In the genomic region with DNA sequence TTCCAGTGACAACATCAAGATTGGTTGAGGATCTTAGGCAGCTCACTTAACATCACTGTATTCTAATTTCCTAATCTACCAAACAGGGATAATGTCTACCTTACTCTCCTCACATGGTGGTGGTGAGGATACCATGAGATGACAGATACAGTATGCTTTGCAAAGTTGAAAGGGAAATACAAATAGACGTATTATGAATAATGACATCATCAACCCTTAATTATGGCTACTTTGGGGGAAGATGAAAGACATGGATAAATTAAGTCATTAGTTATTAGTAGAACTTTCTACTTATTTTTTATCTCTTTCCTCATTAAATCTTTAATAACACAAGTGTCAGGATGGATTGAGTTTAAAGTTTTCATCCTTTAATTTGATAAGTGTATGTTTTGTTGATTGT, we compare ENCODE assay signal across 28 cellular contexts.
"Had no signal": no experiment of that assay in that cellular context is flagged by ENCODE, and none has a peak within 500 bp of the region (broad histone marks: within the 10 kb centered on the region; RNA-seq: fewer than 3 reads in every experiment).

No MANE protein-coding gene starts in this region.

- H3K4me3 ChIP-seq: left ventricle myocardium inferior, lung, mucosa of descending colon, pancreas, prostate gland, sigmoid colon, spleen, suprapubic skin, thoracic aorta, tibial artery, upper lobe of right lung had no signal

- DNase-seq: hypothalamus; immature natural killer cell; left ventricle myocardium inferior; midbrain; mucosa of descending colon; naive thymus-derived CD8-positive, alpha-beta T cell; nucleus accumbens; pancreas; posterior cingulate gyrus; retina; right cardiac atrium; sigmoid colon; spleen; stimulated activated CD4-positive, alpha-beta T cell treated with anti-CD3 and anti-CD28 coated beads, Interleukin-4, amount 100 ng/mL, for 24 hours; tibial artery; upper lobe of right lung had no signal

- H3K4me3 Mint-ChIP-seq: immature natural killer cell; memory B cell; naive thymus-derived CD8-positive, alpha-beta T cell; nephron; neural crest cell; stimulated activated effector memory CD8-positive, alpha-beta T cell treated with anti-CD3 and anti-CD28 coated beads, Interleukin-12 subunit alpha, Interleukin-12 subunit beta, amount 100 ng/mL, for 72 hours; stimulated activated naive CD8-positive, alpha-beta T cell treated with anti-CD3 and anti-CD28 coated beads, Interleukin-15, Interleukin-2, amounts not matched to agents 100 ng/mL and 50 ng/mL, for 24 hours had no signal

- H3K9me3 Mint-ChIP-seq: neural crest cell; stimulated activated effector memory CD8-positive, alpha-beta T cell treated with anti-CD3 and anti-CD28 coated beads, Interleukin-12 subunit alpha, Interleukin-12 subunit beta, amount 100 ng/mL, for 72 hours had no signal

- H3K27ac ChIP-seq: left ventricle myocardium inferior, pancreas, prostate gland, sigmoid colon, spleen, suprapubic skin, thoracic aorta, tibial artery, upper lobe of right lung had no signal

- H3K27me3 Mint-ChIP-seq: memory B cell; naive thymus-derived CD8-positive, alpha-beta T cell; stimulated activated naive CD8-positive, alpha-beta T cell treated with anti-CD3 and anti-CD28 coated beads, Interleukin-15, Interleukin-2, amounts not matched to agents 100 ng/mL and 50 ng/mL, for 24 hours had no signal

- H3K9me3 ChIP-seq: mucosa of descending colon, pancreas, prostate gland, suprapubic skin, thoracic aorta, tibial artery, upper lobe of right lung had no signal

- H3K27me3 ChIP-seq: pancreas, sigmoid colon, spleen, suprapubic skin, tibial artery, upper lobe of right lung had no signal

- H3K4me1 Mint-ChIP-seq: immature natural killer cell, memory B cell, nephron, neural crest cell had no signal

- H3K27ac Mint-ChIP-seq: immature natural killer cell; memory B cell; naive thymus-derived CD8-positive, alpha-beta T cell; nephron; stimulated activated effector memory CD8-positive, alpha-beta T cell treated with anti-CD3 and anti-CD28 coated beads, Interleukin-12 subunit alpha, Interleukin-12 subunit beta, amount 100 ng/mL, for 72 hours; stimulated activated naive CD8-positive, alpha-beta T cell treated with anti-CD3 and anti-CD28 coated beads, Interleukin-15, Interleukin-2, amounts not matched to agents 100 ng/mL and 50 ng/mL, for 24 hours had no signal

- H3K4me1 ChIP-seq: left ventricle myocardium inferior, pancreas, prostate gland, sigmoid colon, spleen, tibial artery, upper lobe of right lung had no signal

- FAIRE-seq: islet of Langerhans, pancreas, small intestine, urothelium cell line had no signal

- H3K36me3 ChIP-seq: left ventricle myocardium inferior, pancreas, prostate gland, sigmoid colon, spleen, suprapubic skin, thoracic aorta, tibial artery, upper lobe of right lung had no signal

- ATAC-seq: mucosa of descending colon; naive thymus-derived CD8-positive, alpha-beta T cell; pancreas; right cardiac atrium; stimulated activated effector memory CD8-positive, alpha-beta T cell treated with anti-CD3 and anti-CD28 coated beads, Interleukin-12 subunit alpha, Interleukin-12 subunit beta, amount 100 ng/mL, for 72 hours; upper lobe of right lung had no signal

- H3K36me3 Mint-ChIP-seq: memory B cell; stimulated activated effector memory CD8-positive, alpha-beta T cell treated with anti-CD3 and anti-CD28 coated beads, Interleukin-12 subunit alpha, Interleukin-12 subunit beta, amount 100 ng/mL, for 72 hours had no signal
